23 cellular contexts compared by ENCODE assay signal in the genomic region with DNA sequence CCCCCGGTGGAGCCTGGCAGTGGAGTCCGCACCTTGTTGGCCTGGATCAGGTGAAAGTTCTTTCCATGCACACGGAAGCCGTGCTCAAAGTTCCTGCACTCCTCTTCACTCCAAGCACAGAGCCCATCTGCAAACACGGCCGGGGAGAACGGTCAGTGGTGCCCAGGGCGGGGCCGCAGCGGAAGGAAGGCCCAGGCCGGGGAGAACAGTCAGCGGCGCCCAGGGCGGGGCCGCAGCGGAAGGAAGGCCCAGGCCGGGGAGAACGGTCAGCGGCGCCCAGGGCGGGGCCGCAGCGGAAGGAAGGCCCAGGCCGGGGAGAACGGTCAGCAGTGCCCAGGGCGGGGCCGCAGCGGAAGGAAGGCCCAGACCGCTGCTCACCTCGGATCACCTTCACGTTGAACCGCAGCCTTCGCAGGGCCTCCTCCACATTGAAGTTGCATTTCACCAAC. TPM values are rescaled to one million over a fixed set of nuclear protein-coding genes. Genes with fewer than 3 reads are reported as not detected.
DNase-seq lines count a peak whose midpoint lies in the region; ATAC-seq and TF ChIP-seq lines count a peak whose summit lies in the region.
"Had no signal": no experiment of that assay in that cellular context is flagged by ENCODE, and none has a peak within 500 bp of the region (broad histone marks: within the 10 kb centered on the region; RNA-seq: fewer than 3 reads in every experiment).

No MANE protein-coding gene starts in this region.

- intact Hi-C loops in Right ventricle myocardium superior (cut with DNase I) = no loop called here
- intact Hi-C loops in Right ventricle myocardium inferior (cut with DNase I) = no loop called here
- intact Hi-C loops in left ventricle myocardium superior (cut with micrococcal nuclease) = no loop called here
- intact Hi-C loops in gastrocnemius medialis (cut with DNase I; ENCODE audit: low total_unique reads) = no loop called here

- ATAC-seq in Right ventricle myocardium superior (ENCODE audit: poor library complexity) (peak; percentile 26), Right ventricle myocardium inferior (no peak), left ventricle myocardium superior (peak; percentile 58), gastrocnemius medialis (peak in 1 of 2 donors; percentile 18), HG03175 (IDR thresholded peaks at IDR 0.05; ENCODE audit: unreplicated experiment) (no peak)
- ATAC-seq: activated CD8-positive, alpha-beta memory T cell treated with anti-CD3 and anti-CD28 coated beads, Interleukin-2, amount 10 ng/mL, durations not matched to agents 7 days and 5 days; CD8-positive, alpha-beta T cell; foreskin keratinocyte; stimulated activated naive B cell treated with anti-CD40 and anti-IgM and Interleukin-4, amounts not matched to agents 10 μg/mL and 1 μg/mL and 100 μg/mL, for 72 hours had no signal

- H3K36me3 ChIP-seq in gastrocnemius medialis = peaks cover 0 to 29% of the 10 kb centered on the region in 2 donors

- peak in 1 of 2 donors; percentile 28 for TF ChIP-seq POLR2A in gastrocnemius medialis (IDR thresholded peaks at IDR 0.05)

- in situ Hi-C loops in gastrocnemius medialis (cut with MboI; ENCODE audit: low sequenced_read_pairs in 4 of 4) = no loop called here

- peak overlapping the region; percentile 52 to 79 (median 74) for H3K27ac ChIP-seq in gastrocnemius medialis
- H3K27ac ChIP-seq: cardiac muscle cell, foreskin keratinocyte, thoracic aorta, WERI-Rb-1 had no signal

- TF ChIP-seq CTCF in gastrocnemius medialis (IDR thresholded peaks at IDR 0.05 in 4 of 5, conservative IDR thresholded peaks at IDR 0.05 in 1 of 5) = no peak

- H3K9me3 ChIP-seq in gastrocnemius medialis = no peaks in the 10 kb centered on the region
- H3K9me3 ChIP-seq: thoracic aorta had no signal

- no peaks in the 10 kb centered on the region for H3K27me3 ChIP-seq in gastrocnemius medialis
- H3K27me3 ChIP-seq: cardiac muscle cell, foreskin keratinocyte had no signal

- H3K4me3 ChIP-seq in gastrocnemius medialis = peak overlapping the region; percentile 42 to 58 (median 48)
- H3K4me3 ChIP-seq: cardiac muscle cell, thoracic aorta had no signal

- H3K4me1 ChIP-seq in gastrocnemius medialis = no peaks in the 10 kb centered on the region
- H3K4me1 ChIP-seq: foreskin keratinocyte had no signal

- peak; percentile 59 for DNase-seq in Right ventricle myocardium superior
- DNase-seq in Right ventricle myocardium inferior (ENCODE audit: missing footprints) = no peak
- DNase-seq in left ventricle myocardium superior = peak; percentile 60
- DNase-seq in gastrocnemius medialis = no peak
- no peak for DNase-seq in pons (ENCODE audit: low spot score)
- no peak for DNase-seq in GDM1 (lab: John Stamatoyannopoulos, UW)
- DNase-seq in SK-N-DZ (ENCODE audit: low spot score) = no peak
- DNase-seq: activated CD4-positive, alpha-beta T cell treated with anti-CD3 and anti-CD28 coated beads, Interleukin-2, amount 50 U/mL, for 1 hour; activated CD8-positive, alpha-beta memory T cell treated with anti-CD3 and anti-CD28 coated beads, Interleukin-2, amount 10 ng/mL, durations not matched to agents 7 days and 5 days; activated naive CD4-positive, alpha-beta T cell treated with anti-CD3 and anti-CD28 coated beads, Interleukin-2, amount 50 U/mL, for 16 hours; anterior cingulate cortex; CD8-positive, alpha-beta T cell; DMS153; foreskin keratinocyte; NCI-H1694; NCI-H2171 treated with DMSO at 0.1 percent for 48 hours; NCI-H524 treated with DMSO at 0.1 percent for 48 hours; stimulated activated CD4-positive, alpha-beta T cell treated with anti-CD3 and anti-CD28 coated beads, Interleukin-4, amount 100 ng/mL, for 24 hours; stimulated activated naive B cell treated with anti-CD40 and anti-IgM and Interleukin-4, amounts not matched to agents 10 μg/mL and 1 μg/mL and 100 μg/mL, for 72 hours; WERI-Rb-1 had no signal

RNA-seq across cellular contexts. Expression of gene PLPP2, which starts 20.6 kb away (rescaled TPM):
- total RNA-seq in Right ventricle myocardium superior = 0.56 TPM
- 0.76 TPM for total RNA-seq in Right ventricle myocardium inferior
- total RNA-seq in left ventricle myocardium superior = 0.27 TPM
- total RNA-seq in gastrocnemius medialis = 1 to 10 TPM in 1 of 4 donors, under 1 TPM in 2, not detected in 1; 0.64 to 1.2 (median 0.92) TPM
- 2.9 and 3.0 TPM in 2 replicates for polyA plus RNA-seq in SK-N-DZ (2014; cell fraction: cytosol; rRNA removed)
- polyA plus RNA-seq in SK-N-DZ (2014; cell fraction: nucleus; rRNA removed) = 1.9 and 4.3 TPM in 2 replicates
- total RNA-seq: activated CD8-positive, alpha-beta memory T cell treated with anti-CD3 and anti-CD28 coated beads, Interleukin-2, amount 10 ng/mL, durations not matched to agents 7 days and 5 days had no signal
- polyA plus RNA-seq: cardiac muscle cell had no signal

RNA-seq across cellular contexts. Expression of gene MIER2, which starts 32.8 kb away (rescaled TPM):
- total RNA-seq in Right ventricle myocardium superior (18.3 TPM), Right ventricle myocardium inferior (16.3 TPM), left ventricle myocardium superior (20.0 TPM), gastrocnemius medialis (10 to 100 TPM; 10.6 to 21.0 (median 16.5) TPM)
- polyA plus RNA-seq in SK-N-DZ (2014; cell fraction: cytosol; rRNA removed) = 51.4 and 59.5 TPM in 2 replicates
- polyA plus RNA-seq in SK-N-DZ (2014; cell fraction: nucleus; rRNA removed) = 42.3 and 53.4 TPM in 2 replicates

Comparison
In these comparisons a context has a peak if more than half of its experiments do, and no peak if none do; other contexts are left out.
1. ATAC-seq: peak in Right ventricle myocardium superior (single experiment) and left ventricle myocardium superior (single experiment); none in Right ventricle myocardium inferior (single experiment) and HG03175 (single experiment).
2. DNase-seq: peak in Right ventricle myocardium superior (single experiment) and left ventricle myocardium superior (single experiment); none in Right ventricle myocardium inferior (single experiment), gastrocnemius medialis (0 of 2), pons (single experiment), GDM1 (single experiment) and SK-N-DZ (single experiment).